In genomic region chr14:105528197-105528858, GRCh38 we compare ENCODE assay signal across 1 cellular context.
A peak's percentile ranks its signal among the peaks of the same experiment; 100 is the strongest.
TF ChIP-seq lines count a peak whose summit lies in the region.

No MANE protein-coding gene starts in this region.

TF ChIP-seq in K562, 482 proteins besides CTCF, POLR2A, EP300 and RAD21 (continues in another document):
- no peak for TF ChIP-seq HDAC2 (IDR thresholded peaks at IDR 0.05)
- TF ChIP-seq DACH1 (IDR thresholded peaks at IDR 0.05; ENCODE audit: partially characterized antibody), result no peak
- TF ChIP-seq POLR2G (IDR thresholded peaks at IDR 0.05; ENCODE audit: low read depth, low read length), result peak; percentile 80
- no peak for TF ChIP-seq JUND (IDR thresholded peaks at IDR 0.05; ENCODE audit: borderline replicate concordance, low read depth, low read length)
- TF ChIP-seq JUND (tag; IDR thresholded peaks at IDR 0.05; ENCODE audit: borderline replicate concordance, low read depth, low read length), result no peak; the same call in 2 of the 3 replicates
- TF ChIP-seq SMAD2 (IDR thresholded peaks at IDR 0.05; ENCODE audit: low read depth, low read length), result no peak
- peak; percentile 58 for TF ChIP-seq CREM (IDR thresholded peaks at IDR 0.05; ENCODE audit: low read depth)
- no peak for TF ChIP-seq CREB5 (CRISPR knock-in tag; IDR thresholded peaks at IDR 0.05)
- TF ChIP-seq PHF8 (IDR thresholded peaks at IDR 0.05; ENCODE audit: borderline replicate concordance, low read length), result peak; percentile 48; the same call in 1 of the 2 replicates
- TF ChIP-seq MECOM (CRISPR knock-in tag; IDR thresholded peaks at IDR 0.05), result no peak
- TF ChIP-seq ZNF140 (CRISPR knock-in tag; IDR thresholded peaks at IDR 0.05), result no peak
- no peak for TF ChIP-seq BCLAF1 (IDR thresholded peaks at IDR 0.05; ENCODE audit: borderline replicate concordance in 1 of 2, control insufficient read depth in 1 of 2, low read depth in 2 of 2, low read length in 1 of 2)
- TF ChIP-seq RNF219 (CRISPR knock-in tag; IDR thresholded peaks at IDR 0.05), result no peak
- TF ChIP-seq HSF4 (CRISPR knock-in tag; IDR thresholded peaks at IDR 0.05; ENCODE audit: borderline replicate concordance), result no peak
- TF ChIP-seq HIVEP1 (CRISPR knock-in tag; IDR thresholded peaks at IDR 0.05), result no peak
- no peak for TF ChIP-seq TEAD2 (tag; IDR thresholded peaks at IDR 0.05)
- no peak for TF ChIP-seq PURB (CRISPR knock-in tag; IDR thresholded peaks at IDR 0.05; ENCODE audit: low read depth)
- no peak for TF ChIP-seq SMARCE1 (IDR thresholded peaks at IDR 0.05)
- no peak for TF ChIP-seq NFATC3 (IDR thresholded peaks at IDR 0.05)
- peak; percentile 69 for TF ChIP-seq ZBTB40 (IDR thresholded peaks at IDR 0.05)
- no peak for TF ChIP-seq ZBTB40 (CRISPR knock-in tag; IDR thresholded peaks at IDR 0.05)
- TF ChIP-seq SAFB2 (IDR thresholded peaks at IDR 0.05; ENCODE audit: borderline replicate concordance, low read depth, low read length, severe bottlenecking), result no peak
- TF ChIP-seq ZBTB17 (CRISPR knock-in tag; IDR thresholded peaks at IDR 0.05), result no peak
- TF ChIP-seq E2F6 (IDR thresholded peaks at IDR 0.05; ENCODE audit: borderline replicate concordance in 1 of 2, extremely low read depth in 1 of 2, insufficient read depth in 1 of 2, insufficient read length in 1 of 2, low read depth in 1 of 2, low read length in 1 of 2, poor library complexity in 1 of 2, severe bottlenecking in 1 of 2), result peak; percentile 71 to 91
- no peak for TF ChIP-seq ZNF24 (IDR thresholded peaks at IDR 0.05)
- peak; percentile 75; the same call in 1 of the 2 replicates for TF ChIP-seq STAG1 (CRISPR knock-in tag; IDR thresholded peaks at IDR 0.05; ENCODE audit: borderline replicate concordance)
- no peak for TF ChIP-seq SMAD1 (IDR thresholded peaks at IDR 0.05; ENCODE audit: low read depth, low read length, partially characterized antibody)
- TF ChIP-seq SFPQ (IDR thresholded peaks at IDR 0.05; ENCODE audit: low read depth, low read length), result no peak
- no peak for TF ChIP-seq SP2 (IDR thresholded peaks at IDR 0.05; ENCODE audit: extremely low read depth, low read depth, low read length, poor library complexity, severe bottlenecking)
- no peak for TF ChIP-seq CBX5 (IDR thresholded peaks at IDR 0.05; ENCODE audit: borderline replicate concordance, low read depth)
- TF ChIP-seq NBN (IDR thresholded peaks at IDR 0.05; ENCODE audit: low read depth), result no peak
- no peak for TF ChIP-seq FOXA3 (CRISPR knock-in tag; conservative IDR thresholded peaks at IDR 0.05 in 1 of 2, IDR thresholded peaks at IDR 0.05 in 1 of 2)
- no peak for TF ChIP-seq XRCC5 (IDR thresholded peaks at IDR 0.05; ENCODE audit: low read depth, low read length)
- peak; percentile 25 for TF ChIP-seq TBP (optimal IDR thresholded peaks at IDR 0.05; ENCODE audit: low read depth, low read length)
- no peak for TF ChIP-seq ILF3 (IDR thresholded peaks at IDR 0.05; ENCODE audit: borderline replicate concordance)
- no peak for TF ChIP-seq PCBP2 (IDR thresholded peaks at IDR 0.05; ENCODE audit: low read depth, low read length, poor library complexity, severe bottlenecking)
